8 cellular contexts compared by ENCODE assay signal in genomic region chr14:91245029-91245428, GRCh38. TPM values are rescaled to one million over a fixed set of nuclear protein-coding genes. Genes with fewer than 3 reads are reported as not detected.
DNase-seq lines count a peak whose midpoint lies in the region; ATAC-seq lines count a peak whose summit lies in the region.

No MANE protein-coding gene starts in this region.

- peaks cover 5% of the 10 kb centered on the region for H3K36me3 Mint-ChIP-seq in IgD-negative memory B cell

- no peaks in the 10 kb centered on the region for H3K9me3 ChIP-seq in effector memory CD4-positive, alpha-beta T cell (ENCODE audit: control insufficient read depth, low read length)

- no peaks in the 10 kb centered on the region for H3K9me3 Mint-ChIP-seq in IgD-negative memory B cell

- H3K27me3 ChIP-seq in effector memory CD4-positive, alpha-beta T cell (replicated peaks; ENCODE audit: control insufficient read depth, insufficient read depth, low read length, poor library complexity, severe bottlenecking) = no peaks in the 10 kb centered on the region

- peak overlapping the region in 1 of 4 donors; percentile 93 for H3K4me3 Mint-ChIP-seq in IgD-negative memory B cell

- DNase-seq in activated CD8-positive, alpha-beta memory T cell treated with anti-CD3 and anti-CD28 coated beads, Interleukin-2, amount 50 U/mL, for 4 hours = peak; percentile 61
- DNase-seq in effector memory CD4-positive, alpha-beta T cell = peak; percentile 71 to 73 (median 71)
- peak; percentile 57 to 79 for DNase-seq in stimulated activated CD4-positive, alpha-beta T cell treated with anti-CD3 and anti-CD28 coated beads, Interleukin-4, amount 100 ng/mL, for 4 hours
- DNase-seq in inferior parietal cortex (ENCODE audit: extremely low spot score) = no peak

- no peaks in the 10 kb centered on the region for H3K27me3 Mint-ChIP-seq in IgD-negative memory B cell

- peak overlapping the region; percentile 96 for H3K27ac ChIP-seq in effector memory CD4-positive, alpha-beta T cell (ENCODE audit: insufficient read depth, low read length, poor library complexity, severe bottlenecking)

- H3K36me3 ChIP-seq in effector memory CD4-positive, alpha-beta T cell (ENCODE audit: control insufficient read depth, insufficient read depth, low read length) = no peaks in the 10 kb centered on the region

- ATAC-seq in HG02798 (IDR thresholded peaks at IDR 0.05; ENCODE audit: poor library complexity, unreplicated experiment) (no peak), GM19351 (IDR thresholded peaks at IDR 0.05; ENCODE audit: unreplicated experiment) (no peak), HG03439 (IDR thresholded peaks at IDR 0.05; ENCODE audit: unreplicated experiment) (no peak)

- H3K27ac Mint-ChIP-seq in IgD-negative memory B cell = peak overlapping the region in 2 of 3 donors; percentile 85 to 91

- peaks cover 73% of the 10 kb centered on the region for H3K4me1 ChIP-seq in effector memory CD4-positive, alpha-beta T cell (ENCODE audit: control insufficient read depth, insufficient read depth, low read length, poor library complexity, severe bottlenecking)

- H3K4me3 ChIP-seq in effector memory CD4-positive, alpha-beta T cell (ENCODE audit: insufficient read depth, low read depth, low read length, poor library complexity, severe bottlenecking) = peak overlapping the region; percentile 39

- peaks cover 36 to 48% (median 41%) of the 10 kb centered on the region in 3 donors for H3K4me1 Mint-ChIP-seq in IgD-negative memory B cell

RNA-seq across cellular contexts. Expression of gene GPR68, which starts 0.5 kb away (rescaled TPM):
- polyA plus RNA-seq in IgD-negative memory B cell = 1.6 TPM
